Comparison of ENCODE assay signal across 10 cellular contexts in the genomic region with DNA sequence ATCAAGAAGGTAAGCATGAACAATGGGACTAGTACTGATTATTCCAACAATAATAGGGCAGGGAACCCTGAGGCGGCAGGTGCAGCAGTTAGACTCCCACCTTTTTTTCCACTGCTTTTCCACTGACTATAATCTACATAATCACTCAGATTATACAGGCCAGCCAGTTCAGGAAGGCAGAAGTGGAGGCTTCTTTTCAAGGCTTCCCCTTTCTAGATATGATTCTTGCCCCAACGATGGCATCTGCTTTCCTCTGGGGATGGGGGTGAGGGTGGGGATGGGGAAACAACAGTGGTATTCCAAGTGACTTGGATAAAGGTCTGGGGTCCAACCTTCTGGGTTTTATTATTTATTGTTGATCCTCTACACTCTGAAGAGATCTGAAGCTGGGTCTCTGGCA. TPM values are rescaled to one million over a fixed set of nuclear protein-coding genes. Genes with fewer than 3 reads are reported as not detected.
A peak's percentile ranks its signal among the peaks of the same experiment; 100 is the strongest.
DNase-seq lines count a peak whose midpoint lies in the region; ATAC-seq and TF ChIP-seq lines count a peak whose summit lies in the region.
"Had no signal": no experiment of that assay in that cellular context is flagged by ENCODE, and none has a peak within 500 bp of the region (broad histone marks: within the 10 kb centered on the region; RNA-seq: fewer than 3 reads in every experiment).

No MANE protein-coding gene starts in this region.

- H3K36me3 ChIP-seq in SU-DHL-6 (ENCODE audit: low read length) = peaks cover 18% of the 10 kb centered on the region; the same call in 1 of the 2 replicates
- no peaks in the 10 kb centered on the region for H3K36me3 ChIP-seq in muscle layer of duodenum (ENCODE audit: control insufficient read depth in 1 of 2, insufficient read depth in 2 of 2, low read length in 2 of 2)
- H3K36me3 ChIP-seq in mesendoderm (ENCODE audit: control insufficient read depth, insufficient read depth, low read length) = no peaks in the 10 kb centered on the region

- no peaks in the 10 kb centered on the region for H3K9me3 Mint-ChIP-seq in CD4-positive, alpha-beta T cell

- no peak overlapping the region for H4K5ac ChIP-seq in mesendoderm (ENCODE audit: low read length)

- no peak overlapping the region for H3K23ac ChIP-seq in mesendoderm (ENCODE audit: low read length)

- H3K4me3 ChIP-seq in SU-DHL-6 (ENCODE audit: insufficient read depth, low read length, poor library complexity, severe bottlenecking) (peak overlapping the region; percentile 93), muscle layer of duodenum (ENCODE audit: low read depth in 1 of 2, low read length in 2 of 2) (peak overlapping the region; percentile 39 to 52), mesendoderm (ENCODE audit: low read length) (no peak overlapping the region)
- H3K4me3 ChIP-seq: GM23248 had no signal

- WGBS in mesendoderm (ENCODE audit: extremely low coverage, insufficient coverage, low lambda C conversion rate) = no CpG with 5 or more reads among the region's 2 CpGs

- peaks cover 49% of the 10 kb centered on the region for H3K36me3 Mint-ChIP-seq in CD4-positive, alpha-beta T cell (ENCODE audit: low read depth)

- no peak overlapping the region for H3K56ac ChIP-seq in mesendoderm (ENCODE audit: low read length)

- no peak for DNase-seq in CD4-positive, alpha-beta T cell
- DNase-seq in NCI-H2081 treated with DMSO at 0.1 percent for 48 hours (lab: John Stamatoyannopoulos, UW) = no peak
- DNase-seq in midbrain (lab: John Stamatoyannopoulos, UW) = no peak
- DNase-seq in mesendoderm = no peak

- no peak overlapping the region for H4K8ac ChIP-seq in mesendoderm (ENCODE audit: low read depth, low read length)

- POLR2A ChIA-PET in CD4-positive, alpha-beta T cell (lab: Charles Lee) = interaction anchor here (0.6 to 2.7 kb wide), 19 partner anchors 9 to 1476 kb away, joined by 3 to 14 read pairs (median 4); a partner anchor contains a TSS

- peak overlapping the region; percentile 97 for H3K4me3 Mint-ChIP-seq in CD4-positive, alpha-beta T cell

- H3K79me1 ChIP-seq in mesendoderm (ENCODE audit: low read length) = no peaks in the 10 kb centered on the region

- peak overlapping the region; percentile 92 for H3K27ac Mint-ChIP-seq in CD4-positive, alpha-beta T cell

- H3K79me2 ChIP-seq in SU-DHL-6 (ENCODE audit: insufficient read depth, low read length) (peaks cover 21% of the 10 kb centered on the region), mesendoderm (ENCODE audit: control insufficient read depth, insufficient read depth, low read length) (no peaks in the 10 kb centered on the region)

- no peak overlapping the region for H2BK120ac ChIP-seq in mesendoderm (ENCODE audit: low read depth, low read length)

- ATAC-seq in CD4-positive, alpha-beta T cell (ENCODE audit: poor library complexity) = peak; percentile 1
- ATAC-seq in GM19455 (IDR thresholded peaks at IDR 0.05; ENCODE audit: unreplicated experiment) (peak; percentile 4), GM21723 (IDR thresholded peaks at IDR 0.05; ENCODE audit: unreplicated experiment) (no peak)

- no peaks in the 10 kb centered on the region for H3K27me3 ChIP-seq in CD4-positive, alpha-beta T cell (ENCODE audit: control insufficient read depth, insufficient read depth, low read length)
- H3K27me3 ChIP-seq in SU-DHL-6 (ENCODE audit: low read length) (no peaks in the 10 kb centered on the region), muscle layer of duodenum (ENCODE audit: low read depth, low read length) (no peaks in the 10 kb centered on the region), mesendoderm (ENCODE audit: insufficient read depth, low read length, poor library complexity) (no peaks in the 10 kb centered on the region)

- H3K27ac ChIP-seq in CD4-positive, alpha-beta T cell (ENCODE audit: low read depth, low read length) = peak overlapping the region; percentile 65
- peak overlapping the region; percentile 92 for H3K27ac ChIP-seq in SU-DHL-6 (ENCODE audit: low read depth, low read length)
- peak overlapping the region; percentile 75 for H3K27ac ChIP-seq in muscle layer of duodenum (ENCODE audit: low read length)
- no peak overlapping the region for H3K27ac ChIP-seq in mesendoderm (ENCODE audit: low read depth, low read length)
- H3K27ac ChIP-seq: GM23248 had no signal

- no peak overlapping the region for H3K4ac ChIP-seq in mesendoderm (ENCODE audit: low read depth, low read length)

- H2BK5ac ChIP-seq in mesendoderm (ENCODE audit: low read length) = no peak overlapping the region

- H3K9me2 ChIP-seq in SU-DHL-6 (replicated peaks; ENCODE audit: insufficient read depth, low read length) = no peaks in the 10 kb centered on the region

- H3K9ac ChIP-seq in SU-DHL-6 (ENCODE audit: low read length) (peak overlapping the region; percentile 85), mesendoderm (ENCODE audit: low read length) (no peak overlapping the region)
- H3K9ac ChIP-seq: GM23248 had no signal

- H3K4me1 ChIP-seq in muscle layer of duodenum (ENCODE audit: control insufficient read depth in 1 of 2, insufficient read depth in 2 of 2, low read length in 2 of 2) (no peaks in the 10 kb centered on the region), mesendoderm (ENCODE audit: control insufficient read depth, low read depth, low read length) (no peaks in the 10 kb centered on the region)

- peak overlapping the region; percentile 98 for H3K4me2 ChIP-seq in SU-DHL-6 (ENCODE audit: low read depth, low read length, poor library complexity, severe bottlenecking)
- H3K4me2 ChIP-seq in mesendoderm (ENCODE audit: low read length) = no peak overlapping the region

- no peaks in the 10 kb centered on the region for H4K20me1 ChIP-seq in SU-DHL-6 (ENCODE audit: low read depth, low read length)

- CTCF ChIA-PET in CD4-positive, alpha-beta T cell (lab: Charles Lee) = interaction anchor here (1.0 to 2.4 kb wide), 4 partner anchors 58 to 173 kb away, joined by 3 to 9 read pairs (median 4); a partner anchor contains a TSS

- intact Hi-C loops in CD4-positive, alpha-beta T cell (cut with DNase I, micrococcal nuclease) = loop anchor here (5.0 kb wide), 2 partner anchors 81 to 96 kb away; a partner anchor contains a TSS

- H2AK5ac ChIP-seq in mesendoderm (ENCODE audit: low read length) = no peak overlapping the region

- peaks cover 53% of the 10 kb centered on the region for H3K4me1 Mint-ChIP-seq in CD4-positive, alpha-beta T cell (ENCODE audit: low read depth)

- no peak overlapping the region for H3K18ac ChIP-seq in mesendoderm (ENCODE audit: low read length)

- TF ChIP-seq CTCF in CD4-positive, alpha-beta T cell (IDR thresholded peaks at IDR 0.05) = peak; percentile 8
- no peak for TF ChIP-seq CTCF in SU-DHL-6 (IDR thresholded peaks at IDR 0.05; ENCODE audit: insufficient read depth, low read length, poor library complexity, severe bottlenecking)

- H2BK15ac ChIP-seq in mesendoderm (replicated peaks; ENCODE audit: low read depth) = no peak overlapping the region

- no peaks in the 10 kb centered on the region for H3K27me3 Mint-ChIP-seq in CD4-positive, alpha-beta T cell

- H3K9me3 ChIP-seq in CD4-positive, alpha-beta T cell (ENCODE audit: control insufficient read depth, low read length) = no peaks in the 10 kb centered on the region
- no peaks in the 10 kb centered on the region for H3K9me3 ChIP-seq in SU-DHL-6 (ENCODE audit: insufficient read depth, low read length)
- H3K9me3 ChIP-seq in muscle layer of duodenum (ENCODE audit: control insufficient read depth in 1 of 2, low read length in 2 of 2) = no peaks in the 10 kb centered on the region

- H2AFZ ChIP-seq in SU-DHL-6 (ENCODE audit: low read depth, low read length, severe bottlenecking) = no peak overlapping the region
- H2AFZ ChIP-seq: GM23248 had no signal

- H3F3A ChIP-seq in SU-DHL-6 (ENCODE audit: insufficient read depth) = peaks cover 26% of the 10 kb centered on the region

RNA-seq across cellular contexts. Expression of a gene that starts 0.3 kb away (rescaled TPM):
- total RNA-seq in CD4-positive, alpha-beta T cell = 10 to 100 TPM; 78.1 to 85.2 TPM
- 0.06 TPM for polyA plus RNA-seq in mesendoderm (2013, experiment 1 of 2)
- 0.04 TPM for polyA plus RNA-seq in mesendoderm (2013, experiment 2 of 2)
- total RNA-seq: GM23248, lung microvascular endothelial cell had no signal

RNA-seq across cellular contexts. Expression of a gene that starts 24.5 kb away (rescaled TPM):
- under 1 TPM in 1 of 2 experiments, not detected in 1; 0.58 TPM for total RNA-seq in CD4-positive, alpha-beta T cell
- 2.7 TPM for polyA plus RNA-seq in mesendoderm (2013, experiment 1 of 2)
- polyA plus RNA-seq in mesendoderm (2013, experiment 2 of 2) = 2.8 TPM
- total RNA-seq: GM23248, lung microvascular endothelial cell had no signal
- polyA plus RNA-seq: GM23248 had no signal

RNA-seq across cellular contexts. Expression of a gene that starts 51.5 kb away (rescaled TPM):
- total RNA-seq in CD4-positive, alpha-beta T cell = 10 to 100 TPM in 1 of 2 experiments, 1 to 10 TPM in 1; 9.7 to 11.1 TPM
- 3.9 TPM for polyA plus RNA-seq in mesendoderm (2013, experiment 1 of 2)
- 4.4 TPM for polyA plus RNA-seq in mesendoderm (2013, experiment 2 of 2)
- total RNA-seq: GM23248, lung microvascular endothelial cell had no signal
- polyA plus RNA-seq: GM23248 had no signal
